15 cellular contexts compared by ENCODE assay signal in genomic region chr1:107153033-107153432, GRCh38. TPM values are rescaled to one million over a fixed set of nuclear protein-coding genes. Genes with fewer than 3 reads are reported as not detected.
DNase-seq lines count a peak whose midpoint lies in the region; ATAC-seq and TF ChIP-seq lines count a peak whose summit lies in the region.
"Had no signal": no experiment of that assay in that cellular context is flagged by ENCODE, and none has a peak within 500 bp of the region (broad histone marks: within the 10 kb centered on the region; RNA-seq: fewer than 3 reads in every experiment).

No MANE protein-coding gene starts in this region.

- no peak for ATAC-seq in HG02840 (IDR thresholded peaks at IDR 0.05; ENCODE audit: low FRiP score, unreplicated experiment)
- ATAC-seq in GM18909 (IDR thresholded peaks at IDR 0.05; ENCODE audit: poor library complexity, unreplicated experiment), result no peak
- ATAC-seq: esophagus mucosa had no signal

- no peak overlapping the region for H3K27ac Mint-ChIP-seq in activated naive CD8-positive, alpha-beta T cell treated with anti-CD3 and anti-CD28 coated beads for 36 hours

- no peak overlapping the region for H3K27ac ChIP-seq in 22Rv1
- H3K27ac ChIP-seq in WERI-Rb-1, result no peak overlapping the region
- H3K27ac ChIP-seq: BLaER1 treated with 17β-estradiol and CSF1 and Interleukin-3, amounts not matched to agents 10 nM and 100 nM; sigmoid colon; testis had no signal

- H3K36me3 Mint-ChIP-seq in activated naive CD8-positive, alpha-beta T cell treated with anti-CD3 and anti-CD28 coated beads for 36 hours, result no peaks in the 10 kb centered on the region

- no peaks in the 10 kb centered on the region for H3K4me1 Mint-ChIP-seq in activated naive CD8-positive, alpha-beta T cell treated with anti-CD3 and anti-CD28 coated beads for 36 hours

- POLR2A ChIA-PET in GM10248 (lab: Yijun Ruan, JAX), result no interaction called here

- H3K36me3 ChIP-seq in WERI-Rb-1, result no peaks in the 10 kb centered on the region
- H3K36me3 ChIP-seq: BLaER1 treated with 17β-estradiol and CSF1 and Interleukin-3, amounts not matched to agents 10 nM and 100 nM; sigmoid colon had no signal

- TF ChIP-seq CTCF in 22Rv1 (IDR thresholded peaks at IDR 0.05), result peak; percentile 48
- TF ChIP-seq CTCF in GM10248 (IDR thresholded peaks at IDR 0.05; ENCODE audit: control extremely low read depth, extremely low read depth, low read depth, missing control alignments), result peak; percentile 36
- TF ChIP-seq CTCF in WERI-Rb-1 (IDR thresholded peaks at IDR 0.05; ENCODE audit: low read depth, low read length), result no peak

- CTCF ChIA-PET in GM10248 (lab: Yijun Ruan, JAX), result no interaction called here

- no peaks in the 10 kb centered on the region for H3K9me3 Mint-ChIP-seq in activated naive CD8-positive, alpha-beta T cell treated with anti-CD3 and anti-CD28 coated beads for 36 hours

- no peak for DNase-seq in GM10248 (ENCODE audit: extremely low spot score)
- peak; percentile 38 for DNase-seq in MV-4-11 (lab: John Stamatoyannopoulos, UW)
- peak; percentile 15 for DNase-seq in WERI-Rb-1
- no peak for DNase-seq in NCI-H446 (lab: John Stamatoyannopoulos, UW)
- no peak for DNase-seq in activated naive CD8-positive, alpha-beta T cell treated with anti-CD3 and anti-CD28 coated beads for 36 hours
- DNase-seq: activated CD8-positive, alpha-beta memory T cell treated with anti-CD3 and anti-CD28 coated beads, Interleukin-2, amount 50 U/mL, for 4 hours; anterior cingulate cortex; sigmoid colon; T-helper 9 cell; testis had no signal

- peaks cover 26% of the 10 kb centered on the region for H3K27me3 Mint-ChIP-seq in activated naive CD8-positive, alpha-beta T cell treated with anti-CD3 and anti-CD28 coated beads for 36 hours

- H3K27me3 ChIP-seq in WERI-Rb-1 (ENCODE audit: insufficient read depth, low read depth, severe bottlenecking), result no peaks in the 10 kb centered on the region
- H3K27me3 ChIP-seq: BLaER1 treated with 17β-estradiol and CSF1 and Interleukin-3, amounts not matched to agents 10 nM and 100 nM; sigmoid colon; testis had no signal

- no peak overlapping the region for H3K4me3 ChIP-seq in WERI-Rb-1 (ENCODE audit: low read depth, low read length)
- H3K4me3 ChIP-seq: BLaER1 treated with 17β-estradiol and CSF1 and Interleukin-3, amounts not matched to agents 10 nM and 100 nM; sigmoid colon; testis had no signal

- H3K4me3 Mint-ChIP-seq in activated naive CD8-positive, alpha-beta T cell treated with anti-CD3 and anti-CD28 coated beads for 36 hours, result no peak overlapping the region

- no peaks in the 10 kb centered on the region for H3K9me3 ChIP-seq in WERI-Rb-1 (ENCODE audit: severe bottlenecking)
- H3K9me3 ChIP-seq: BLaER1 treated with 17β-estradiol and CSF1 and Interleukin-3, amounts not matched to agents 10 nM and 100 nM; sigmoid colon; testis had no signal

RNA-seq across cellular contexts. Expression of gene NTNG1, which starts 12.2 kb away (rescaled TPM):
- 1 to 10 TPM; 1.6 to 1.9 TPM for total RNA-seq in activated naive CD8-positive, alpha-beta T cell treated with anti-CD3 and anti-CD28 coated beads for 36 hours

Comparison
In these comparisons a context has a peak if more than half of its experiments do, and no peak if none do; other contexts are left out.
1. DNase-seq: peak in MV-4-11 (single experiment) and WERI-Rb-1 (single experiment); none in GM10248 (single experiment), NCI-H446 (0 of 2) and activated naive CD8-positive, alpha-beta T cell treated with anti-CD3 and anti-CD28 coated beads for 36 hours (single experiment).